Comparison of ENCODE assay signal across 10 cellular contexts in genomic region chr7:75624134-75624832, GRCh38.
A peak's percentile ranks its signal among the peaks of the same experiment; 100 is the strongest.
DNase-seq lines count a peak whose midpoint lies in the region; ATAC-seq and TF ChIP-seq lines count a peak whose summit lies in the region.
"Had no signal": no experiment of that assay in that cellular context is flagged by ENCODE, and none has a peak within 500 bp of the region (broad histone marks: within the 10 kb centered on the region; RNA-seq: fewer than 3 reads in every experiment).

No MANE protein-coding gene starts in this region.

- no peak overlapping the region for H3K27ac ChIP-seq in neuronal stem cell (replicated peaks; ENCODE audit: low read length)
- H3K27ac ChIP-seq: vagina had no signal

- no peak overlapping the region for H2BK5ac ChIP-seq in neuronal stem cell (ENCODE audit: low read length)

- H3K4ac ChIP-seq in neuronal stem cell (ENCODE audit: low read length), result no peak overlapping the region

- H3K36me3 ChIP-seq in neuronal stem cell (replicated peaks in 1 of 2; ENCODE audit: control insufficient read depth in 2 of 2, insufficient read depth in 2 of 2, low read length in 2 of 2), result peaks cover 21 to 53% of the 10 kb centered on the region in 2 donors
- H3K36me3 ChIP-seq: vagina had no signal

- peaks cover 20% of the 10 kb centered on the region for H3K79me1 ChIP-seq in neuronal stem cell (ENCODE audit: low read depth, low read length)

- H3K4me2 ChIP-seq in neuronal stem cell (ENCODE audit: insufficient read depth, low read length, poor library complexity, severe bottlenecking), result no peak overlapping the region

- no peak overlapping the region for H2BK15ac ChIP-seq in neuronal stem cell (ENCODE audit: low read length)

- peak; percentile 90 for DNase-seq in CD14-positive monocyte (ENCODE audit: low spot score)
- peak; percentile 79 for DNase-seq in OCI-M1 (lab: John Stamatoyannopoulos, UW)
- peak; percentile 91 for DNase-seq in fibroblast of pulmonary artery (ENCODE audit: low read depth)
- DNase-seq in neuronal stem cell (ENCODE audit: low spot score), result no peak
- DNase-seq in NCI-H1417 treated with DMSO at 0.1 percent for 48 hours (lab: John Stamatoyannopoulos, UW), result no peak
- DNase-seq in NCI-H524 treated with DMSO at 0.1 percent for 48 hours (lab: John Stamatoyannopoulos, UW), result no peak
- DNase-seq in NCI-H2107 treated with DMSO at 0.1 percent for 48 hours (lab: John Stamatoyannopoulos, UW; ENCODE audit: unreplicated experiment), result no peak
- DNase-seq: effector CD8-positive, alpha-beta T cell had no signal

- peak overlapping the region; percentile 77 for H3K23ac ChIP-seq in neuronal stem cell (ENCODE audit: low read depth, low read length, poor library complexity)

- WGBS in neuronal stem cell (ENCODE audit: extremely low coverage in 2 of 2, insufficient read length in 2 of 2, insufficient replicate concordance in 1 of 2), 2 donors, result no CpG with 5 or more reads among the region's 13 CpGs

- H3K18ac ChIP-seq in neuronal stem cell (ENCODE audit: low read length), result peak overlapping the region; percentile 27

- H2AFZ ChIP-seq in neuronal stem cell (ENCODE audit: low read length), result no peak overlapping the region

- peaks cover 0 to 5% of the 10 kb centered on the region in 2 donors for H3K4me1 ChIP-seq in neuronal stem cell (ENCODE audit: control insufficient read depth in 2 of 2, insufficient read depth in 1 of 2, low read depth in 1 of 2, low read length in 2 of 2)
- H3K4me1 ChIP-seq: vagina had no signal

- H3K4me3 ChIP-seq in fibroblast of pulmonary artery (replicated peaks; ENCODE audit: low read depth, low read length) (no peak overlapping the region), neuronal stem cell (ENCODE audit: low read length in 2 of 2) (no peak overlapping the region)
- H3K4me3 ChIP-seq: vagina had no signal

- H3K27ac Mint-ChIP-seq in CD14-positive monocyte, result peak overlapping the region; percentile 95 to 99 (median 98)

- no peak overlapping the region for H3K14ac ChIP-seq in neuronal stem cell (ENCODE audit: low read length)

- H3K4me3 Mint-ChIP-seq in CD14-positive monocyte, result peak overlapping the region; percentile 63 to 87

- peaks cover 61% of the 10 kb centered on the region for H3K4me1 Mint-ChIP-seq in CD14-positive monocyte

- no peak overlapping the region for H4K8ac ChIP-seq in neuronal stem cell (ENCODE audit: low read depth, low read length)

- TF ChIP-seq CTCF in CD14-positive monocyte (IDR thresholded peaks at IDR 0.05) (no peak), fibroblast of pulmonary artery (IDR thresholded peaks at IDR 0.05; ENCODE audit: low read length, missing control alignments) (no peak)

- no peak overlapping the region for H4K91ac ChIP-seq in neuronal stem cell (ENCODE audit: low read depth, low read length, poor library complexity)

- peak overlapping the region; percentile 64 for H2AK5ac ChIP-seq in neuronal stem cell (ENCODE audit: low read depth, low read length)

- no peaks in the 10 kb centered on the region for H3K27me3 ChIP-seq in neuronal stem cell (ENCODE audit: control insufficient read depth in 3 of 3, insufficient read depth in 3 of 3, low read depth in 1 of 3, low read length in 3 of 3)
- H3K27me3 ChIP-seq: vagina had no signal

- H3K9me3 Mint-ChIP-seq in CD14-positive monocyte, result peaks cover 5 to 20% (median 12%) of the 10 kb centered on the region in 7 donors

- H3K27me3 Mint-ChIP-seq in CD14-positive monocyte (ENCODE audit: low read depth in 3 of 3), result peaks cover 0 to 4% (median 0%) of the 10 kb centered on the region in 3 donors

- no peak overlapping the region for H2BK120ac ChIP-seq in neuronal stem cell (ENCODE audit: low read depth, low read length)

- ATAC-seq in HG02798 (IDR thresholded peaks at IDR 0.05; ENCODE audit: poor library complexity, unreplicated experiment), result no peak

- no peak overlapping the region for H2BK12ac ChIP-seq in neuronal stem cell (ENCODE audit: low read length)

- intact Hi-C loops in CD14-positive monocyte (cut with micrococcal nuclease), result loop anchor here in 1 of 2 donors (5.0 kb wide), 1 partner anchor 92 kb away; no protein-coding TSS in a partner anchor

- H3K36me3 Mint-ChIP-seq in CD14-positive monocyte, result peaks cover 28 to 35% of the 10 kb centered on the region in 2 donors

- H3K9me3 ChIP-seq in neuronal stem cell (replicated peaks in 1 of 2; ENCODE audit: control insufficient read depth in 2 of 2, insufficient read depth in 1 of 2, low read depth in 1 of 2, low read length in 2 of 2), result peaks cover 14 to 31% of the 10 kb centered on the region in 2 donors

- peak overlapping the region; percentile 12 for H3K9ac ChIP-seq in neuronal stem cell (ENCODE audit: low read depth, low read length, poor library complexity)

Comparison
In these comparisons a context has a peak if more than half of its experiments do, and no peak if none do; other contexts are left out.
1. DNase-seq: peak in CD14-positive monocyte (single experiment), OCI-M1 (single experiment) and fibroblast of pulmonary artery (single experiment); none in neuronal stem cell (single experiment), NCI-H1417 treated with DMSO at 0.1 percent for 48 hours (single experiment), NCI-H524 treated with DMSO at 0.1 percent for 48 hours (single experiment) and NCI-H2107 treated with DMSO at 0.1 percent for 48 hours (single experiment).